Comparison of ENCODE assay signal across 8 cellular contexts in genomic region chr7:128030263-128030998, GRCh38. TPM values are rescaled to one million over a fixed set of nuclear protein-coding genes. Genes with fewer than 3 reads are reported as not detected.
A peak's percentile ranks its signal among the peaks of the same experiment; 100 is the strongest.
DNase-seq lines count a peak whose midpoint lies in the region; ATAC-seq and TF ChIP-seq lines count a peak whose summit lies in the region.

No MANE protein-coding gene starts in this region.

- POLR2A ChIA-PET in activated CD8-positive, alpha-beta T cell treated with anti-CD3 and anti-CD28 coated beads for 36 hours (lab: Charles Lee), result interaction anchor here (0.5 to 0.6 kb wide), 3 partner anchors 11 to 1036 kb away, joined by 3 read pairs; no protein-coding TSS in a partner anchor

- no peak overlapping the region for H3K27ac ChIP-seq in iPS-18a (ENCODE audit: low read length)
- no peak overlapping the region for H3K27ac ChIP-seq in sigmoid colon

- H3K4me1 ChIP-seq in iPS-18a (ENCODE audit: control insufficient read depth, low read depth, low read length) (peaks cover 28% of the 10 kb centered on the region), sigmoid colon (peaks cover 3 to 29% (median 17%) of the 10 kb centered on the region in 4 donors)

- H3K4me1 Mint-ChIP-seq in activated CD8-positive, alpha-beta T cell treated with anti-CD3 and anti-CD28 coated beads for 36 hours (ENCODE audit: low read depth), result peaks cover 9% of the 10 kb centered on the region

- ATAC-seq in activated CD8-positive, alpha-beta T cell treated with anti-CD3 and anti-CD28 coated beads for 36 hours, result no peak

- H3K4me3 Mint-ChIP-seq in activated CD8-positive, alpha-beta T cell treated with anti-CD3 and anti-CD28 coated beads for 36 hours, result peak overlapping the region; percentile 58

- H3K9me3 Mint-ChIP-seq in activated CD8-positive, alpha-beta T cell treated with anti-CD3 and anti-CD28 coated beads for 36 hours, result no peaks in the 10 kb centered on the region

- WGBS in sigmoid colon, 2 donors, result 70 to 76% methylated on average over 41 of the region's 41 CpGs

- H3K36me3 Mint-ChIP-seq in activated CD8-positive, alpha-beta T cell treated with anti-CD3 and anti-CD28 coated beads for 36 hours (ENCODE audit: low read depth), result peaks cover 13% of the 10 kb centered on the region

- intact Hi-C loops in activated CD8-positive, alpha-beta T cell treated with anti-CD3 and anti-CD28 coated beads for 36 hours (cut with micrococcal nuclease), result loop anchor here (10.0 kb wide), 1 partner anchor 174 kb away; no protein-coding TSS in a partner anchor
- intact Hi-C loops in sigmoid colon (cut with DNase I), result loop anchor here (5.0 to 10.0 kb wide), 3 partner anchors 73 to 446 kb away; partner anchors contain the start of genes ARF5 and GCC1

- no peaks in the 10 kb centered on the region for H3K9me3 ChIP-seq in iPS-18a (ENCODE audit: control insufficient read depth, low read depth, low read length)
- no peaks in the 10 kb centered on the region for H3K9me3 ChIP-seq in sigmoid colon

- TF ChIP-seq EP300 in sigmoid colon (IDR thresholded peaks at IDR 0.05), result no peak

- H3K4me3 ChIP-seq in GM06990 (replicated peaks; ENCODE audit: low read depth, low read length) (peak overlapping the region; percentile 29), iPS-18a (ENCODE audit: low read length) (peak overlapping the region; percentile 84), sigmoid colon (peak overlapping the region; percentile 33 to 62 (median 54))

- peaks cover 10% of the 10 kb centered on the region for H3K36me3 ChIP-seq in GM06990 (ENCODE audit: control insufficient read depth, insufficient read depth, low read length)
- H3K36me3 ChIP-seq in iPS-18a (ENCODE audit: control insufficient read depth, low read depth, low read length), result peaks cover 10% of the 10 kb centered on the region
- no peaks in the 10 kb centered on the region for H3K36me3 ChIP-seq in sigmoid colon

- no peak for DNase-seq in GM06990 (ENCODE audit: extremely low read depth, insufficient read length)
- DNase-seq in activated CD8-positive, alpha-beta T cell treated with anti-CD3 and anti-CD28 coated beads for 36 hours, result no peak
- no peak for DNase-seq in sigmoid colon
- no peak for DNase-seq in NCI-H1048 (lab: John Stamatoyannopoulos, UW)
- no peak for DNase-seq in NCI-H2171 treated with DMSO at 0.1 percent for 48 hours (lab: John Stamatoyannopoulos, UW)
- DNase-seq in globus pallidus (ENCODE audit: low spot score), result no peak
- DNase-seq in NCI-H2107 treated with DMSO at 0.1 percent for 48 hours (lab: John Stamatoyannopoulos, UW; ENCODE audit: unreplicated experiment), result no peak

- no peak overlapping the region for H3K27ac Mint-ChIP-seq in activated CD8-positive, alpha-beta T cell treated with anti-CD3 and anti-CD28 coated beads for 36 hours

- no peak for TF ChIP-seq POLR2A in sigmoid colon (IDR thresholded peaks at IDR 0.05)

- H3K27me3 Mint-ChIP-seq in activated CD8-positive, alpha-beta T cell treated with anti-CD3 and anti-CD28 coated beads for 36 hours, result peaks cover 1% of the 10 kb centered on the region

- H3K9ac ChIP-seq in iPS-18a (ENCODE audit: low read length), result peak overlapping the region; percentile 65

- no peaks in the 10 kb centered on the region for H3K27me3 ChIP-seq in GM06990 (replicated peaks; ENCODE audit: control insufficient read depth, insufficient read depth, low read length)
- H3K27me3 ChIP-seq in iPS-18a (ENCODE audit: control insufficient read depth, insufficient read depth, low read length), result peaks cover 38% of the 10 kb centered on the region
- H3K27me3 ChIP-seq in sigmoid colon, result no peaks in the 10 kb centered on the region

- CTCF ChIA-PET in activated CD8-positive, alpha-beta T cell treated with anti-CD3 and anti-CD28 coated beads for 36 hours (lab: Charles Lee), result interaction anchor here (1.0 to 2.0 kb wide), 5 partner anchors 10 to 320 kb away, joined by 3 to 4 read pairs (median 4); no protein-coding TSS in a partner anchor

- TF ChIP-seq CTCF in GM06990 (IDR thresholded peaks at IDR 0.05; ENCODE audit: insufficient read depth, low read length, poor library complexity, severe bottlenecking) (no peak), sigmoid colon (IDR thresholded peaks at IDR 0.05) (no peak)
- TF ChIP-seq CTCF in activated CD8-positive, alpha-beta T cell treated with anti-CD3 and anti-CD28 coated beads for 36 hours (IDR thresholded peaks at IDR 0.05), result no peak

RNA-seq across cellular contexts. Expression of gene LRRC4, which starts 0.8 kb away (rescaled TPM):
- total RNA-seq in activated CD8-positive, alpha-beta T cell treated with anti-CD3 and anti-CD28 coated beads for 36 hours, result not detected
- 1 to 10 TPM in 3 of 4 donors, under 1 TPM in 1; 0.82 to 1.8 (median 1.4) TPM for total RNA-seq in sigmoid colon
- polyA plus RNA-seq in sigmoid colon, result 1 to 10 TPM in 2 of 3 donors, under 1 TPM in 1; 0.60 to 1.4 (median 1.3) TPM

Comparison
In these comparisons a context has a peak if more than half of its experiments do, and no peak if none do; other contexts are left out.
1. H3K4me3 ChIP-seq: peak in every context shown above with its lines; median percentile 84 in iPS-18a; 54 in sigmoid colon; 29 in GM06990.